In the genomic region with DNA sequence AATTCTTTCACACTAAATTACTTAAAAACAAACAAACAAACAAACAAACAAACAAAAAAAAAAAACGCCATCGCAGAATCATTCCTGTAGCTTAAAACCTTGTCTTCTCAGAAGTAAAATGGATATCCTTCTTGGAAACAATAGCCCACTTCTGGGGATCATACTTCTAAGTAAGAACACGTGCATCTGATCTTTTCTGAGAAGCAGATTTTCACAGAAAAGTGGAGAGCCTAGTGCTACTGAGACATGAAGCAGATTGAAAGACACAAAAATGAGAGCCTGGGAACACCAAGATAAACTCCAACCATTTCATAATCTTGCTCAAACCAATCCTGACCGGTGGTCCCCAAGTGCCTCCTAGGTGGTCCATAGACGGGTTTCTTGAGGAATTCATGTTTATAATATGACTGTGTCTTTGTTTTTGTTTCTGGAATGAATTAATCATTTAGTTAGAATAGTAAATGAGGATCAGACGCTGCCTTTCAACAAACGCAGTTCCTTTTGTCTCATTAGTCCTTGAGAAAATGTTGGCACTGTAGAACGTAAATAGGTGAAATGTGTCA, we compare ENCODE assay signal across 18 cellular contexts.
DNase-seq lines count a peak whose midpoint lies in the region; ATAC-seq, FAIRE-seq and TF ChIP-seq lines count a peak whose summit lies in the region.
"Had no signal": no experiment of that assay in that cellular context is flagged by ENCODE, and none has a peak within 500 bp of the region (broad histone marks: within the 10 kb centered on the region; RNA-seq: fewer than 3 reads in every experiment).

No MANE protein-coding gene starts in this region.

- ATAC-seq in activated CD8-positive, alpha-beta memory T cell treated with anti-CD3 and anti-CD28 coated beads, Interleukin-2, amount 10 ng/mL, durations not matched to agents 7 days and 5 days = no peak
- ATAC-seq in HCT116 = no peak
- peak; percentile 67; the same call in 2 of the 3 replicates for ATAC-seq in K562
- ATAC-seq in GM23338 = no peak
- no peak for ATAC-seq in HG03378 (IDR thresholded peaks at IDR 0.05; ENCODE audit: unreplicated experiment)
- ATAC-seq: GM12878 had no signal

- no peaks in the 10 kb centered on the region for H3K9me3 ChIP-seq in HCT116 (ENCODE audit: control insufficient read depth in 1 of 2, insufficient read depth in 1 of 2, low read depth in 1 of 2, low read length in 2 of 2)
- H3K9me3 ChIP-seq in K562 (replicated peaks; ENCODE audit: control insufficient read depth, insufficient read depth, low read depth, low read length) = no peaks in the 10 kb centered on the region
- H3K9me3 ChIP-seq: HAP-1 had no signal

- H3K4me1 ChIP-seq in HCT116 (ENCODE audit: control insufficient read depth in 1 of 2, insufficient read depth in 2 of 2, low read length in 2 of 2) (peaks cover 41 to 43% of the 10 kb centered on the region in 2 experiments), K562 (replicated peaks in 1 of 2; ENCODE audit: control insufficient read depth in 2 of 2, insufficient read depth in 2 of 2, low read length in 2 of 2) (no peaks in the 10 kb centered on the region), GM23338 (ENCODE audit: insufficient read depth) (no peaks in the 10 kb centered on the region)
- H3K4me1 ChIP-seq: HAP-1 had no signal

- in situ Hi-C loops in K562 (cut with MboI) = no loop called here

- FAIRE-seq in K562 (lab: Jason Lieb, UNC) = no peak
- FAIRE-seq: GM12878, H1 had no signal

- TF ChIP-seq POLR2A in HCT116 (IDR thresholded peaks at IDR 0.05; ENCODE audit: borderline replicate concordance, extremely low read depth, insufficient read depth, insufficient read length) (no peak), K562 (conservative IDR thresholded peaks at IDR 0.05) (no peak)

- no peak overlapping the region for H3K4me2 ChIP-seq in HCT116 (ENCODE audit: low read length)
- no peak overlapping the region for H3K4me2 ChIP-seq in K562 (ENCODE audit: insufficient read depth, low read length)
- H3K4me2 ChIP-seq in GM23338 = no peak overlapping the region

- H2AFZ ChIP-seq in HCT116 (ENCODE audit: low read depth, low read length, poor library complexity, severe bottlenecking) (no peak overlapping the region), K562 (ENCODE audit: low read depth, low read length) (no peak overlapping the region), GM23338 (no peak overlapping the region)

- no TSS peak for BruUV-seq in HCT116 (replicated peaks; lab: Mats Ljungman, UMichigan)
- no TSS peak for BruUV-seq in K562 (replicated peaks; lab: Mats Ljungman, UMichigan)

- POLR2A ChIA-PET in HCT116 (lab: Charles Lee) (no interaction called here), K562 (lab: Yijun Ruan, JAX) (no interaction called here)

- H3K27me3 ChIP-seq in HCT116 (ENCODE audit: insufficient read depth, low read length) (no peaks in the 10 kb centered on the region), K562 (ENCODE audit: control insufficient read depth in 2 of 2, insufficient read depth in 2 of 2, low read length in 2 of 2) (no peaks in the 10 kb centered on the region), GM23338 (ENCODE audit: insufficient read depth) (no peaks in the 10 kb centered on the region)

- TF ChIP-seq RAD21 in HCT116 (IDR thresholded peaks at IDR 0.05; ENCODE audit: low read depth) (no peak), K562 (CRISPR knock-in tag; conservative IDR thresholded peaks at IDR 0.05 in 1 of 2, IDR thresholded peaks at IDR 0.05 in 1 of 2) (no peak)

- H3K27me3 Mint-ChIP-seq in activated CD8-positive, alpha-beta memory T cell treated with anti-CD3 and anti-CD28 coated beads, Interleukin-2, amount 10 ng/mL, durations not matched to agents 7 days and 5 days = peaks cover 11% of the 10 kb centered on the region
- peaks cover 5% of the 10 kb centered on the region for H3K27me3 Mint-ChIP-seq in T-helper 1 cell treated with Interleukin-12 subunit alpha and Interleukin-12 subunit beta and Interleukin-4 antibody, amounts not matched to agents 30 μg/mL and 1 μg/mL, for 36 hours (ENCODE audit: low read depth)
- H3K27me3 Mint-ChIP-seq in GM23338 (ENCODE audit: insufficient read depth, low read depth, poor library complexity) = no peaks in the 10 kb centered on the region

- RAD21 ChIA-PET in HCT116 (lab: Charles Lee; ENCODE audit: low non-redundant PET in 1 of 2, low total read pairs in 2 of 2, uncharacterized antibody in 2 of 2, unreplicated experiment in 2 of 2) = no interaction called here

- CTCF ChIA-PET in activated CD8-positive, alpha-beta memory T cell treated with anti-CD3 and anti-CD28 coated beads, Interleukin-2, amount 10 ng/mL, durations not matched to agents 7 days and 5 days (lab: Charles Lee) = no interaction called here
- CTCF ChIA-PET in HCT116 (lab: Charles Lee) = no interaction called here
- CTCF ChIA-PET in K562 (lab: Yijun Ruan, JAX; ENCODE audit: low intra/inter-chr PET ratio) = no interaction called here

- H3K9me2 ChIP-seq in HCT116 (ENCODE audit: insufficient read depth) (no peaks in the 10 kb centered on the region), GM23338 (ENCODE audit: insufficient read depth) (peaks cover 4% of the 10 kb centered on the region; the same call in 1 of the 2 replicates)

- H3K9ac ChIP-seq in HCT116 (ENCODE audit: low read length) (no peak overlapping the region), K562 (ENCODE audit: insufficient read depth in 1 of 2, low read depth in 2 of 2, low read length in 2 of 2) (no peak overlapping the region)

- WGBS in K562 (ENCODE audit: insufficient coverage, low coverage, missing lambda C conversion rate) = 1% methylated on average over 6 of the region's 8 CpGs

- H4K20me1 ChIP-seq in HCT116 (ENCODE audit: insufficient read depth) = no peaks in the 10 kb centered on the region
- H4K20me1 ChIP-seq in K562 (replicated peaks; ENCODE audit: control insufficient read depth, insufficient read depth, low read length) = no peaks in the 10 kb centered on the region
- no peaks in the 10 kb centered on the region for H4K20me1 ChIP-seq in GM23338 (replicated peaks; ENCODE audit: insufficient read depth)

- H3K4me3 ChIP-seq in HCT116 (replicated peaks in 1 of 2; ENCODE audit: low read depth in 1 of 2, low read length in 2 of 2) (no peak overlapping the region), K562 (no peak overlapping the region), GM23338 (no peak overlapping the region)
- H3K4me3 ChIP-seq: GM12878, HAP-1 had no signal

- no peak overlapping the region for H3K4me3 Mint-ChIP-seq in activated CD8-positive, alpha-beta memory T cell treated with anti-CD3 and anti-CD28 coated beads, Interleukin-2, amount 10 ng/mL, durations not matched to agents 7 days and 5 days
- peak overlapping the region; percentile 15 for H3K4me3 Mint-ChIP-seq in T-helper 1 cell treated with Interleukin-12 subunit alpha and Interleukin-12 subunit beta and Interleukin-4 antibody, amounts not matched to agents 30 μg/mL and 1 μg/mL, for 36 hours
- no peak overlapping the region for H3K4me3 Mint-ChIP-seq in GM23338
- H3K4me3 Mint-ChIP-seq: B cell; CD4-positive, alpha-beta T cell; HFFc6; IgD-negative memory B cell had no signal

- intact Hi-C loops in HCT116 (cut with micrococcal nuclease) (no loop called here), K562 (cut with micrococcal nuclease) (no loop called here)

- H3K27ac ChIP-seq in HCT116 (ENCODE audit: low read depth, low read length) (peak overlapping the region; percentile 96; the same call in 1 of the 2 replicates), K562 (ENCODE audit: extremely low read depth, low read depth, low read length) (no peak overlapping the region), GM23338 (ENCODE audit: low read depth) (no peak overlapping the region)

- TF ChIP-seq CTCF in HCT116 (IDR thresholded peaks at IDR 0.05 in 2 of 3, conservative IDR thresholded peaks at IDR 0.05 in 1 of 3; ENCODE audit: borderline replicate concordance in 1 of 3, insufficient read depth in 1 of 3, low read depth in 2 of 3, low read length in 2 of 3) (no peak), K562 (IDR thresholded peaks at IDR 0.05 in 2 of 3, conservative IDR thresholded peaks at IDR 0.05 in 1 of 3; ENCODE audit: insufficient read depth in 2 of 3, low read depth in 1 of 3, low read length in 3 of 3) (no peak), GM23338 (conservative IDR thresholded peaks at IDR 0.05; ENCODE audit: low read depth in 2 of 2) (no peak)

- no peak for DNase-seq in activated CD8-positive, alpha-beta memory T cell treated with anti-CD3 and anti-CD28 coated beads, Interleukin-2, amount 10 ng/mL, durations not matched to agents 7 days and 5 days
- DNase-seq in activated CD8-positive, alpha-beta memory T cell treated with anti-CD3 and anti-CD28 coated beads, Interleukin-2, amount 50 U/mL, for 48 hours = no peak
- DNase-seq in HCT116 (ENCODE audit: low read depth, low spot score) = no peak
- peak in 1 of 4 experiments; percentile 45 for DNase-seq in K562 (ENCODE audit: extremely low read depth in 1 of 4, low spot score in 3 of 4)
- DNase-seq in GM23338 (ENCODE audit: low spot score) = no peak
- DNase-seq in stimulated activated CD4-positive, alpha-beta T cell treated with anti-CD3 and anti-CD28 coated beads, Interleukin-4, amount 100 ng/mL, for 24 hours = no peak
- DNase-seq: C1 segment of cervical spinal cord; Calu3; CD4-positive, alpha-beta T cell; DMS 273 treated with DMSO at 0.1 percent for 48 hours; HFFc6 had no signal

- H3F3A ChIP-seq in GM23338 (replicated peaks; ENCODE audit: low read depth) = no peaks in the 10 kb centered on the region

- peaks cover 4% of the 10 kb centered on the region for H3K36me3 Mint-ChIP-seq in activated CD8-positive, alpha-beta memory T cell treated with anti-CD3 and anti-CD28 coated beads, Interleukin-2, amount 10 ng/mL, durations not matched to agents 7 days and 5 days
- H3K36me3 Mint-ChIP-seq in T-helper 1 cell treated with Interleukin-12 subunit alpha and Interleukin-12 subunit beta and Interleukin-4 antibody, amounts not matched to agents 30 μg/mL and 1 μg/mL, for 36 hours (ENCODE audit: low read depth) = peaks cover 14% of the 10 kb centered on the region
- H3K36me3 Mint-ChIP-seq in GM23338 (ENCODE audit: low read depth) = no peaks in the 10 kb centered on the region

- H3K4me1 Mint-ChIP-seq in activated CD8-positive, alpha-beta memory T cell treated with anti-CD3 and anti-CD28 coated beads, Interleukin-2, amount 10 ng/mL, durations not matched to agents 7 days and 5 days = peaks cover 13% of the 10 kb centered on the region
- H3K4me1 Mint-ChIP-seq in T-helper 1 cell treated with Interleukin-12 subunit alpha and Interleukin-12 subunit beta and Interleukin-4 antibody, amounts not matched to agents 30 μg/mL and 1 μg/mL, for 36 hours (ENCODE audit: low read depth) = peaks cover 25% of the 10 kb centered on the region
- H3K4me1 Mint-ChIP-seq in GM23338 = no peaks in the 10 kb centered on the region
- H3K4me1 Mint-ChIP-seq: B cell, IgD-negative memory B cell had no signal

- H3K27ac Mint-ChIP-seq in activated CD8-positive, alpha-beta memory T cell treated with anti-CD3 and anti-CD28 coated beads, Interleukin-2, amount 10 ng/mL, durations not matched to agents 7 days and 5 days = peak overlapping the region; percentile 20
- H3K27ac Mint-ChIP-seq in T-helper 1 cell treated with Interleukin-12 subunit alpha and Interleukin-12 subunit beta and Interleukin-4 antibody, amounts not matched to agents 30 μg/mL and 1 μg/mL, for 36 hours = peak overlapping the region; percentile 56
- H3K27ac Mint-ChIP-seq in GM23338 = no peak overlapping the region
- H3K27ac Mint-ChIP-seq: B cell; CD4-positive, alpha-beta T cell; HFFc6; IgD-negative memory B cell had no signal

- no peaks in the 10 kb centered on the region for H3K9me1 ChIP-seq in K562 (ENCODE audit: control insufficient read depth, insufficient read depth, low read length)

- H3K79me2 ChIP-seq in HCT116 (ENCODE audit: insufficient read depth, low read length) = no peaks in the 10 kb centered on the region
- H3K79me2 ChIP-seq in K562 (ENCODE audit: control insufficient read depth, insufficient read depth, low read length) = no peaks in the 10 kb centered on the region
- no peaks in the 10 kb centered on the region for H3K79me2 ChIP-seq in GM23338 (replicated peaks; ENCODE audit: insufficient read depth)

- TF ChIP-seq EP300 in K562 (IDR thresholded peaks at IDR 0.05; ENCODE audit: low read length) = 0 out of 2 replicates have a peak, but pooled peaks have one; percentile 34

- peaks cover 6% of the 10 kb centered on the region for H3K9me3 Mint-ChIP-seq in activated CD8-positive, alpha-beta memory T cell treated with anti-CD3 and anti-CD28 coated beads, Interleukin-2, amount 10 ng/mL, durations not matched to agents 7 days and 5 days (ENCODE audit: low read depth)
- H3K9me3 Mint-ChIP-seq in T-helper 1 cell treated with Interleukin-12 subunit alpha and Interleukin-12 subunit beta and Interleukin-4 antibody, amounts not matched to agents 30 μg/mL and 1 μg/mL, for 36 hours = peaks cover 22% of the 10 kb centered on the region
- no peaks in the 10 kb centered on the region for H3K9me3 Mint-ChIP-seq in GM23338
- H3K9me3 Mint-ChIP-seq: CD4-positive, alpha-beta T cell; HFFc6 had no signal

- H3K36me3 ChIP-seq in HCT116 (ENCODE audit: control insufficient read depth in 1 of 2, insufficient read depth in 2 of 2, low read length in 2 of 2) = peaks cover 2 to 40% of the 10 kb centered on the region in 2 experiments; a peak in 3 of 4 replicates
- H3K36me3 ChIP-seq in K562 (ENCODE audit: control insufficient read depth, insufficient read depth, low read length) = no peaks in the 10 kb centered on the region
- H3K36me3 ChIP-seq in GM23338 (ENCODE audit: insufficient read depth) = no peaks in the 10 kb centered on the region
- H3K36me3 ChIP-seq: HAP-1 had no signal
